ENCODE assay signal across 8 cellular contexts in genomic region chr14:52067873-52068740, GRCh38. TPM values are rescaled to one million over a fixed set of nuclear protein-coding genes. Genes with fewer than 3 reads are reported as not detected.
A peak's percentile ranks its signal among the peaks of the same experiment; 100 is the strongest.
DNase-seq lines count a peak whose midpoint lies in the region; ATAC-seq, FAIRE-seq and TF ChIP-seq lines count a peak whose summit lies in the region.

No MANE protein-coding gene starts in this region.

- no peak for FAIRE-seq in small intestine (lab: Jason Lieb, UNC)

- peak; percentile 48 for DNase-seq in AG20443 (ENCODE audit: low spot score)
- DNase-seq in adrenal gland = peak in 1 of 7 donors; percentile 25
- peak; percentile 43 for DNase-seq in iPS-NIHi11 (ENCODE audit: low spot score)
- no peak for DNase-seq in small intestine
- DNase-seq in cerebellar cortex (ENCODE audit: low spot score) = no peak
- no peak for DNase-seq in stimulated activated naive CD4-positive, alpha-beta T cell (lab: John Stamatoyannopoulos, UW)

- no peak for TF ChIP-seq CTCF in adrenal gland (IDR thresholded peaks at IDR 0.05)

- H3K36me3 ChIP-seq in HUES6 (ENCODE audit: control insufficient read depth, insufficient read depth, low read length) (no peaks in the 10 kb centered on the region), adrenal gland (replicated peaks in 1 of 2) (no peaks in the 10 kb centered on the region), small intestine (ENCODE audit: control insufficient read depth in 2 of 2, insufficient read depth in 2 of 2, low read length in 2 of 2) (no peaks in the 10 kb centered on the region)

- peak overlapping the region; percentile 51 for H3K9ac ChIP-seq in HUES6 (ENCODE audit: low read length)

- intact Hi-C loops in adrenal gland (cut with DNase I) = no loop called here

- WGBS in adrenal gland, 4 donors = 1 to 4% (median 2%) methylated on average over 22 to 56 of the region's 56 CpGs
- WGBS in small intestine, 3 donors = 2 to 4% (median 4%) methylated on average over 56 of the region's 56 CpGs

- no peak overlapping the region for H3K27ac ChIP-seq in HUES6 (ENCODE audit: low read depth, low read length)
- peak overlapping the region in 4 of 5 donors; percentile 40 to 76 (median 52) for H3K27ac ChIP-seq in adrenal gland
- H3K27ac ChIP-seq in small intestine (ENCODE audit: low read depth in 1 of 2, low read length in 1 of 2) = peak overlapping the region in 1 of 2 donors; percentile 60

- H3K27me3 ChIP-seq in HUES6 (ENCODE audit: control insufficient read depth, insufficient read depth, low read length) (peaks cover 66% of the 10 kb centered on the region), adrenal gland (peaks cover 39% of the 10 kb centered on the region), small intestine (ENCODE audit: control insufficient read depth in 2 of 2, insufficient read depth in 2 of 2, low read length in 2 of 2) (peaks cover 7 to 19% of the 10 kb centered on the region in 2 donors)

- H3K4me3 ChIP-seq in HUES6 (ENCODE audit: low read depth, low read length) (peak overlapping the region; percentile 76), adrenal gland (peak overlapping the region in 2 of 4 donors; percentile 28 to 60), small intestine (ENCODE audit: low read depth in 1 of 2, low read length in 2 of 2) (peak overlapping the region; percentile 34 to 40)

- no peak for ATAC-seq in GM19035 (IDR thresholded peaks at IDR 0.05; ENCODE audit: unreplicated experiment)

- H3K4me1 ChIP-seq in HUES6 (ENCODE audit: control insufficient read depth, insufficient read depth, low read length) = peaks cover 11% of the 10 kb centered on the region; the same call in 1 of the 2 replicates
- peaks cover 0 to 16% of the 10 kb centered on the region in 2 donors for H3K4me1 ChIP-seq in adrenal gland (replicated peaks in 1 of 2)
- H3K4me1 ChIP-seq in small intestine (ENCODE audit: control insufficient read depth in 2 of 2, insufficient read depth in 1 of 2, low read depth in 1 of 2, low read length in 1 of 2) = peaks cover 0 to 4% of the 10 kb centered on the region in 2 donors

- H3K9me3 ChIP-seq in HUES6 (ENCODE audit: control insufficient read depth, insufficient read depth, low read depth, low read length) (no peaks in the 10 kb centered on the region), adrenal gland (replicated peaks in 1 of 3) (no peaks in the 10 kb centered on the region), small intestine (ENCODE audit: control insufficient read depth, low read depth) (no peaks in the 10 kb centered on the region)

- no peak for TF ChIP-seq POLR2A in adrenal gland (IDR thresholded peaks at IDR 0.05)

RNA-seq across cellular contexts. Expression of gene NID2, which starts 0.8 kb away (rescaled TPM):
- 10 to 100 TPM; 19.1 to 61.3 (median 36.1) TPM for total RNA-seq in adrenal gland
- polyA plus RNA-seq in adrenal gland (10 to 100 TPM in 2 of 3 donors, 1 to 10 TPM in 1; 7.2 to 22.7 (median 15.3) TPM), small intestine (1 to 10 TPM; 2.2 to 4.9 (median 2.3) TPM)

Comparison
In these comparisons a context has a peak if more than half of its experiments do, and no peak if none do; other contexts are left out.
1. DNase-seq: peak in AG20443 (single experiment) and iPS-NIHi11 (single experiment); none in small intestine (single experiment), cerebellar cortex (single experiment) and stimulated activated naive CD4-positive, alpha-beta T cell (0 of 6).